ENCODE assay signal across 27 cellular contexts in the genomic region with DNA sequence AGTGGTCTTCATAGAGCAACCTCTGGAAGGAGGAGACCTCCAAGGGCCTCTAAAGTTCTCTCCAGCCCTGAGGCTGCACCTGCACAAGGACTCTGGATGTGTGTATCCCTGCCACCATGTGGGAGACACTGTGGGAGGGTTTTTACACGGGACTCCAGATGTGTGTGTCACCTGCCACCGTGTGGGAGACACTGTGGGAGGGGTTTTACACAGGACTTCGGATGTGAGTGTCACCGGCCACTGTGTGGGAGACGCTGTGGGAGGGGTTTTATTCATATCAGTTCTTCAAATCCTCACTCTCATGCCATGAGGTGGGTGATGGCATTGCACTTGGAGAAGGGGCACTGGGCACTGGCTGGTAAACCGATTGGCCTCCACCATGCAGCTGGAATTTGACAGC.
"Had no signal": no experiment of that assay in that cellular context is flagged by ENCODE, and none has a peak within 500 bp of the region (broad histone marks: within the 10 kb centered on the region; RNA-seq: fewer than 3 reads in every experiment).

No MANE protein-coding gene starts in this region.

- H3K9me3 ChIP-seq: colonic mucosa, esophagus squamous epithelium, gastrocnemius medialis, gastroesophageal sphincter, heart left ventricle had no signal

- H3K9me3 Mint-ChIP-seq: dendritic cell treated with granulocyte-macrophage colony-stimulating factor and Interleukin-4, amounts not matched to agents 40 ng/mL and 50 ng/mL, for 4 days; endodermal cell had no signal

- FAIRE-seq: colon, endometrium, endothelial cell of umbilical vein, frontal cortex had no signal

- DNase-seq: colonic mucosa; cortex of kidney; dermis blood vessel endothelial cell; dorsolateral prefrontal cortex; effector CD8-positive, alpha-beta T cell; effector memory CD4-positive, alpha-beta T cell; effector memory CD8-positive, alpha-beta T cell; endodermal cell; erythroblast; esophagus squamous epithelium; foreskin fibroblast; foreskin keratinocyte; foreskin melanocyte; gastrocnemius medialis; glutamatergic neuron; head of caudate nucleus; heart left ventricle; heart right ventricle had no signal

- H3K27ac ChIP-seq: colonic mucosa, coronary artery, dorsolateral prefrontal cortex, epithelial cell of prostate, esophagus squamous epithelium, foreskin keratinocyte, gastrocnemius medialis, gastroesophageal sphincter, heart left ventricle, heart right ventricle had no signal

- H3K27me3 ChIP-seq: colonic mucosa, gastrocnemius medialis had no signal

- H3K4me1 ChIP-seq: colonic mucosa, esophagus squamous epithelium, foreskin keratinocyte, gastrocnemius medialis, gastroesophageal sphincter had no signal

- H3K36me3 ChIP-seq: colonic mucosa, esophagus squamous epithelium, gastrocnemius medialis, gastroesophageal sphincter, heart left ventricle, heart right ventricle had no signal

- ATAC-seq: effector memory CD8-positive, alpha-beta T cell; esophagus mucosa; foreskin keratinocyte; gastrocnemius medialis; gastroesophageal sphincter; heart left ventricle; heart right ventricle had no signal

- H3K27ac Mint-ChIP-seq: dendritic cell treated with granulocyte-macrophage colony-stimulating factor and Interleukin-4, amounts not matched to agents 40 ng/mL and 50 ng/mL, for 4 days; effector memory CD8-positive, alpha-beta T cell; endodermal cell had no signal

- H3K4me3 ChIP-seq: colonic mucosa, coronary artery, dorsolateral prefrontal cortex, esophagus squamous epithelium, gastrocnemius medialis, gastroesophageal sphincter, heart left ventricle, heart right ventricle had no signal

- H3K4me3 Mint-ChIP-seq: dendritic cell treated with granulocyte-macrophage colony-stimulating factor and Interleukin-4, amounts not matched to agents 40 ng/mL and 50 ng/mL, for 4 days; effector memory CD8-positive, alpha-beta T cell; endodermal cell had no signal
